In genomic region chr4:184330517-184331084, GRCh38 we compare ENCODE assay signal across 7 cellular contexts.
A peak's percentile ranks its signal among the peaks of the same experiment; 100 is the strongest.
DNase-seq lines count a peak whose midpoint lies in the region; ATAC-seq and TF ChIP-seq lines count a peak whose summit lies in the region.
"Not testable (repeated sequence)": the region's sequence is repeated elsewhere in the genome, so short reads cannot be mapped to it uniquely, and the experiment has no call there.

No MANE protein-coding gene starts in this region.

- H3K27ac ChIP-seq in body of pancreas (peak overlapping the region; percentile 61 to 81 (median 75)), right atrium auricular region (peak overlapping the region; percentile 70 to 72), muscle layer of duodenum (ENCODE audit: low read length) (peak overlapping the region; percentile 34), sigmoid colon (peak overlapping the region; percentile 64 to 75 (median 72)), suprapubic skin (peak overlapping the region; percentile 81)

- not testable (repeated sequence) for H3K9me3 ChIP-seq in T-helper 17 cell (ENCODE audit: control insufficient read depth, low read length, poor library complexity, severe bottlenecking); body of pancreas; right atrium auricular region; muscle layer of duodenum (ENCODE audit: control insufficient read depth in 1 of 2, low read length in 2 of 2); sigmoid colon; suprapubic skin

- TF ChIP-seq CTCF in body of pancreas (IDR thresholded peaks at IDR 0.05); right atrium auricular region (IDR thresholded peaks at IDR 0.05); sigmoid colon (IDR thresholded peaks at IDR 0.05); suprapubic skin (IDR thresholded peaks at IDR 0.05): not testable (repeated sequence)

- peaks cover 23 to 48% (median 36%) of the 10 kb centered on the region in 3 donors for H3K4me1 Mint-ChIP-seq in IgD-negative memory B cell
- H3K4me1 Mint-ChIP-seq in T-helper 17 cell: not testable (repeated sequence)

- intact Hi-C loops in body of pancreas (cut with DNase I); sigmoid colon (cut with DNase I): not testable (repeated sequence)

- not testable (repeated sequence) for H3K4me3 ChIP-seq in body of pancreas, right atrium auricular region, sigmoid colon, suprapubic skin
- H3K4me3 ChIP-seq in muscle layer of duodenum (ENCODE audit: low read depth in 1 of 2, low read length in 2 of 2): peak overlapping the region in 1 of 2 donors; percentile 18

- WGBS in body of pancreas, 2 donors: 93 to 95% methylated on average over 4 of the region's 4 CpGs
- WGBS in sigmoid colon, 2 donors: 93% methylated on average over 4 of the region's 4 CpGs
- 87% methylated on average over 4 of the region's 4 CpGs for WGBS in suprapubic skin

- peak overlapping the region in 2 of 3 donors; percentile 89 to 96 for H3K27ac Mint-ChIP-seq in IgD-negative memory B cell
- H3K27ac Mint-ChIP-seq in T-helper 17 cell: peak overlapping the region; percentile 66

- H3K36me3 ChIP-seq in body of pancreas (replicated peaks in 1 of 2; ENCODE audit: insufficient read depth in 1 of 2, low read depth in 2 of 2); right atrium auricular region; muscle layer of duodenum (ENCODE audit: control insufficient read depth in 1 of 2, insufficient read depth in 2 of 2, low read length in 2 of 2); sigmoid colon; suprapubic skin: not testable (repeated sequence)

- H3K4me1 ChIP-seq in body of pancreas (peaks cover 36% of the 10 kb centered on the region), right atrium auricular region (peaks cover 0 to 14% of the 10 kb centered on the region in 2 donors), muscle layer of duodenum (ENCODE audit: control insufficient read depth in 1 of 2, insufficient read depth in 2 of 2, low read length in 2 of 2) (peaks cover 0 to 11% of the 10 kb centered on the region in 2 donors), sigmoid colon (peaks cover 0 to 33% (median 11%) of the 10 kb centered on the region in 4 donors), suprapubic skin (peaks cover 43% of the 10 kb centered on the region)

- H3K36me3 Mint-ChIP-seq in IgD-negative memory B cell; T-helper 17 cell (ENCODE audit: low read depth): not testable (repeated sequence)

- TF ChIP-seq EP300 in sigmoid colon (IDR thresholded peaks at IDR 0.05); suprapubic skin (IDR thresholded peaks at IDR 0.05): not testable (repeated sequence)

- not testable (repeated sequence) for H3K27me3 ChIP-seq in body of pancreas; right atrium auricular region; muscle layer of duodenum (ENCODE audit: low read depth, low read length); sigmoid colon; suprapubic skin

- DNase-seq in T-helper 17 cell; body of pancreas; sigmoid colon; suprapubic skin (ENCODE audit: low spot score in 2 of 2): not testable (repeated sequence)
- peak; percentile 9 for DNase-seq in right atrium auricular region (ENCODE audit: low spot score)

- H3K9me3 Mint-ChIP-seq in IgD-negative memory B cell: not testable (repeated sequence)

- H3K4me3 Mint-ChIP-seq in IgD-negative memory B cell: peak overlapping the region in 1 of 4 donors; percentile 63
- not testable (repeated sequence) for H3K4me3 Mint-ChIP-seq in T-helper 17 cell

- not testable (repeated sequence) for ATAC-seq in T-helper 17 cell, body of pancreas

- TF ChIP-seq POLR2A in body of pancreas (IDR thresholded peaks at IDR 0.05); sigmoid colon (IDR thresholded peaks at IDR 0.05); suprapubic skin (IDR thresholded peaks at IDR 0.05): not testable (repeated sequence)

- H3K27me3 Mint-ChIP-seq in IgD-negative memory B cell, T-helper 17 cell: not testable (repeated sequence)
